In the genomic region with DNA sequence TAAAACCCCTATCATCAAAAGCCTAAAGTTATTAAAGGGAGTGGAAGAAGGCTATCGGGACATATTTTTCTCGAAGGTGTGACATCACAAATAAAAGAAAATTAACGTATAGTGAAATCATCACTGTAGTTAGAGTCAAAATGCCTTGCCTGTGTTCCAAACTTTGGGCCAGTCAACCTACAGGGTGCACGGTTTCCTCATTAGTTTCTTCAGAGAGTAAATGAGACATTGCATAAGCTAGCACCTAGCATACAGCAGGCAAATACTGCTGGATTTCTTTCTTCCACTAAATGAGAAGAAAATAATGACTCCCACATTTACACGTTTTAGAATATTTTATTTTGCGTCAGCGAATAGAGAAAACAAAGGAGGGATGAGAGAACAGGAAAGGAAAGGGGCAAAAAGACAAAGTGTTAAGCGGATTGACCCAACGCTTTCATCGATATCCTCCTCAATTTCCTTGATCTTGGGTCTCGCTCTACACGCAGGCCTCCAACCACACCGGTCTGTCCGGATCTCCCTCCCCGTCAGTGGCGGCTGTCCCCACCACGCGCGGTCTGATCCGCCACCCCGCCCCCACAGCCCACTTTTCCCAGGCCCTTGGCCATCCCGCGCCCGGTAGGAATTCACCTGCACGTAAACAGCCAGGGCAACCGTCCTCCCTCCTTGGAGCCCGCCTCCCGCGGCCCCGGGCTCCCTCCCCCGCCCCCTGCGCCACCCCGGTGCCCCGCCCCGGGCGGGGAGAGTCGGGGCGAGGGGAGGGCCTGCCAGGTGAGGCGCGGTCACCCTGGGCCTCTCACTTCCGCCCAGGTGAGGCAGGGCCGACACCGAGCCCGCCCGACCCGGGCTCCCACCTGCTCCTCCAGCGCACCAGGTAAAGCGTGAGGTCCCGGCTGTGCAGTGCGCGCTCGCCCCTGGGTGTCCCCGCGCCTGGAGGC, we compare ENCODE assay signal across 8 cellular contexts. TPM values are rescaled to one million over a fixed set of nuclear protein-coding genes. Genes with fewer than 3 reads are reported as not detected.
DNase-seq lines count a peak whose midpoint lies in the region; FAIRE-seq and TF ChIP-seq lines count a peak whose summit lies in the region.

A gene with protein sequence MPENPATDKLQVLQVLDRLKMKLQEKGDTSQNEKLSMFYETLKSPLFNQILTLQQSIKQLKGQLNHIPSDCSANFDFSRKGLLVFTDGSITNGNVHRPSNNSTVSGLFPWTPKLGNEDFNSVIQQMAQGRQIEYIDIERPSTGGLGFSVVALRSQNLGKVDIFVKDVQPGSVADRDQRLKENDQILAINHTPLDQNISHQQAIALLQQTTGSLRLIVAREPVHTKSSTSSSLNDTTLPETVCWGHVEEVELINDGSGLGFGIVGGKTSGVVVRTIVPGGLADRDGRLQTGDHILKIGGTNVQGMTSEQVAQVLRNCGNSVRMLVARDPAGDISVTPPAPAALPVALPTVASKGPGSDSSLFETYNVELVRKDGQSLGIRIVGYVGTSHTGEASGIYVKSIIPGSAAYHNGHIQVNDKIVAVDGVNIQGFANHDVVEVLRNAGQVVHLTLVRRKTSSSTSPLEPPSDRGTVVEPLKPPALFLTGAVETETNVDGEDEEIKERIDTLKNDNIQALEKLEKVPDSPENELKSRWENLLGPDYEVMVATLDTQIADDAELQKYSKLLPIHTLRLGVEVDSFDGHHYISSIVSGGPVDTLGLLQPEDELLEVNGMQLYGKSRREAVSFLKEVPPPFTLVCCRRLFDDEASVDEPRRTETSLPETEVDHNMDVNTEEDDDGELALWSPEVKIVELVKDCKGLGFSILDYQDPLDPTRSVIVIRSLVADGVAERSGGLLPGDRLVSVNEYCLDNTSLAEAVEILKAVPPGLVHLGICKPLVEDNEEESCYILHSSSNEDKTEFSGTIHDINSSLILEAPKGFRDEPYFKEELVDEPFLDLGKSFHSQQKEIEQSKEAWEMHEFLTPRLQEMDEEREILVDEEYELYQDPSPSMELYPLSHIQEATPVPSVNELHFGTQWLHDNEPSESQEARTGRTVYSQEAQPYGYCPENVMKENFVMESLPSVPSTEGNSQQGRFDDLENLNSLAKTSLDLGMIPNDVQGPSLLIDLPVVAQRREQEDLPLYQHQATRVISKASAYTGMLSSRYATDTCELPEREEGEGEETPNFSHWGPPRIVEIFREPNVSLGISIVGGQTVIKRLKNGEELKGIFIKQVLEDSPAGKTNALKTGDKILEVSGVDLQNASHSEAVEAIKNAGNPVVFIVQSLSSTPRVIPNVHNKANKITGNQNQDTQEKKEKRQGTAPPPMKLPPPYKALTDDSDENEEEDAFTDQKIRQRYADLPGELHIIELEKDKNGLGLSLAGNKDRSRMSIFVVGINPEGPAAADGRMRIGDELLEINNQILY (N-terminal part only) (plus strand): TSS at position 799 of the 938 bp plus-strand sequence. CDS start 20,413 bp downstream, outside the sequence.

- in situ Hi-C loops in astrocyte of the spinal cord (cut with HindIII; ENCODE audit: low sequenced_read_pairs) = no loop called here

- TF ChIP-seq CTCF in Calu3 (IDR thresholded peaks at IDR 0.05; ENCODE audit: unreplicated experiment) (no peak), GM20000 (IDR thresholded peaks at IDR 0.05; ENCODE audit: extremely low read depth, missing control alignments) (no peak), astrocyte of the spinal cord (IDR thresholded peaks at IDR 0.05; ENCODE audit: low read depth, low read length) (no peak)

- TSS peak; percentile 95 for BruUV-seq in Calu3 (replicated peaks; lab: Mats Ljungman, UMichigan)

- peak within 1 kb of the TSS; percentile 24 for H3K27ac ChIP-seq in iPS-20b (ENCODE audit: low read length)
- H3K27ac ChIP-seq in small intestine (ENCODE audit: low read depth in 1 of 2, low read length in 1 of 2) = peak within 1 kb of the TSS; percentile 90 to 95

- peaks cover 15% of the 10 kb centered on the region; the same call in 1 of the 2 replicates for H3K4me1 ChIP-seq in iPS-20b (ENCODE audit: insufficient read depth, low read length)
- H3K4me1 ChIP-seq in small intestine (ENCODE audit: control insufficient read depth in 2 of 2, insufficient read depth in 1 of 2, low read depth in 1 of 2, low read length in 1 of 2) = peaks cover 0 to 4% of the 10 kb centered on the region in 2 donors

- peak within 1 kb of the TSS; percentile 79 for H3K9ac ChIP-seq in iPS-20b (ENCODE audit: low read depth, low read length)

- no peaks in the 10 kb centered on the region for H3K9me3 ChIP-seq in iPS-20b (ENCODE audit: insufficient read depth, low read depth, low read length)
- H3K9me3 ChIP-seq in small intestine (ENCODE audit: control insufficient read depth, low read depth) = no peaks in the 10 kb centered on the region

- H3K36me3 ChIP-seq in iPS-20b (ENCODE audit: insufficient read depth, low read depth, low read length) (no peaks in the 10 kb centered on the region), small intestine (ENCODE audit: control insufficient read depth in 2 of 2, insufficient read depth in 2 of 2, low read length in 2 of 2) (no peaks in the 10 kb centered on the region)

- WGBS in small intestine, 3 donors = 2 to 4% (median 4%) methylated on average over 36 to 54 of the region's 54 CpGs

- FAIRE-seq in HTR-8/SVneo (lab: Jason Lieb, UNC) = no peak
- no peak for FAIRE-seq in small intestine (lab: Jason Lieb, UNC)

- no peaks in the 10 kb centered on the region; the same call in 1 of the 2 replicates for H3K27me3 ChIP-seq in iPS-20b (ENCODE audit: insufficient read depth, low read length)
- H3K27me3 ChIP-seq in small intestine (ENCODE audit: control insufficient read depth in 2 of 2, insufficient read depth in 2 of 2, low read length in 2 of 2) = no peaks in the 10 kb centered on the region

- H3K4me3 ChIP-seq in astrocyte of the spinal cord (ENCODE audit: low read depth, low read length) (peak within 1 kb of the TSS; percentile 61), iPS-20b (ENCODE audit: low read length) (peak within 1 kb of the TSS; percentile 71), small intestine (ENCODE audit: low read depth in 1 of 2, low read length in 2 of 2) (peak within 1 kb of the TSS; percentile 92 to 100)

- intact Hi-C loops in Calu3 (cut with micrococcal nuclease; ENCODE audit: unreplicated experiment) = loop anchor here (2.0 kb wide), 1 partner anchor 17 kb away; a partner anchor contains a TSS

- no peaks in the 10 kb centered on the region for H3K27me3 Mint-ChIP-seq in Calu3 (ENCODE audit: unreplicated experiment)

- H3K27ac Mint-ChIP-seq in Calu3 (ENCODE audit: unreplicated experiment) = peak within 1 kb of the TSS; percentile 96

- H3K4me3 Mint-ChIP-seq in Calu3 (ENCODE audit: low read depth, unreplicated experiment) = peak within 1 kb of the TSS; percentile 88

- DNase-seq in Calu3 = peak; percentile 90
- peak; percentile 91 for DNase-seq in GM20000 (ENCODE audit: low spot score)
- peak; percentile 61 for DNase-seq in HTR-8/SVneo (ENCODE audit: insufficient read length, low spot score)
- DNase-seq in T-helper 1 cell = peak; percentile 56 to 70 (median 58)
- peak; percentile 26 for DNase-seq in astrocyte of the spinal cord (ENCODE audit: low read depth, low spot score)
- DNase-seq in small intestine = peak; percentile 93
- DNase-seq in GDM1 (lab: John Stamatoyannopoulos, UW) = no peak

- peaks cover 37% of the 10 kb centered on the region for H3K36me3 Mint-ChIP-seq in Calu3 (ENCODE audit: insufficient read depth, unreplicated experiment)

- H3K4me1 Mint-ChIP-seq in Calu3 (ENCODE audit: low read depth, unreplicated experiment) = peaks cover 45% of the 10 kb centered on the region

- H3K9me3 Mint-ChIP-seq in Calu3 (ENCODE audit: low read depth, unreplicated experiment) = no peaks in the 10 kb centered on the region

- CTCF ChIA-PET in Calu3 (lab: Charles Lee) = interaction anchor here (0.5 kb wide), 1 partner anchor 263 kb away, joined by 4 read pairs; no protein-coding TSS in a partner anchor

RNA-seq across cellular contexts. Expression of the gene that starts here (rescaled TPM):
- total RNA-seq in Calu3 (2022) = 58.4 and 72.2 TPM in 2 replicates
- polyA plus RNA-seq in small intestine = 10 to 100 TPM; 11.5 to 17.2 (median 15.1) TPM
